Comparison of ENCODE assay signal across 1 cellular context in genomic region chr1:73327998-73328397, GRCh38.
TF ChIP-seq lines count a peak whose summit lies in the region.

No MANE protein-coding gene starts in this region.

TF ChIP-seq in GM23338, 12 proteins besides CTCF, POLR2A, EP300 and RAD21 (continued from another document):
- no peak for TF ChIP-seq ZNF462 (CRISPR knock-in tag; IDR thresholded peaks at IDR 0.05)
TF ChIP-seq in GM23338: peak in this region for 0.
